Comparison of ENCODE assay signal across 34 cellular contexts in the genomic region with DNA sequence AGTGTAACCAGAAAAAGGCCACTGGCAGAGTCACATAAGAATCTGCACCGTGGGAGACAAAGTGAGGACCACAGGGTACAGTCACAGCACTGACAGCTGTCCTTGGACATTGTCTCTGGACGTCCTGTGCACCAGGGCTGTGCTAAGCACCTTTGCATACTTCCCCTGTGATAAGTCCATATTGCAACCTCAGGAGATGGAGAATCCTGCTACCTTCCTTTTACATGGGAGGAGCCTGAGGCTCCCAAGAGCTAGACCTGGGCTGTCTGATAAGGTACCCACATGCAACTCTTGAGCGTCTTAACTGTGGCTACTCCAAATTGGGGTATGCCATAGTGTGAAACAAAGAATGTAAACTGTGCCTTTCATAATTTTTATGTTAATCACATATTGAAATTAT. TPM values are rescaled to one million over a fixed set of nuclear protein-coding genes. Genes with fewer than 3 reads are reported as not detected.
"Had no signal": no experiment of that assay in that cellular context is flagged by ENCODE, and none has a peak within 500 bp of the region (broad histone marks: within the 10 kb centered on the region; RNA-seq: fewer than 3 reads in every experiment).

No MANE protein-coding gene starts in this region.

- H3K27ac ChIP-seq: adrenal gland, ascending aorta, VCaP had no signal

- ATAC-seq: activated CD8-positive, alpha-beta T cell treated with anti-CD3 and anti-CD28 coated beads for 36 hours; activated naive CD4-positive, alpha-beta T cell treated with anti-CD3 and anti-CD28 coated beads, Interleukin-2, amount 50 U/mL, for 72 hours; activated T-cell treated with anti-CD3 and anti-CD28 coated beads, Interleukin-2, amount 50 U/mL, for 4 hours; activated T-cell treated with anti-CD3 and anti-CD28 coated beads, Interleukin-2, amount 50 U/mL, for 72 hours; activated T-helper 17 cell treated with anti-CD3 and anti-CD28 coated beads, Interleukin-2, amount 50 U/mL, for 72 hours had no signal

- H3K27me3 ChIP-seq: ascending aorta had no signal

- H3K36me3 ChIP-seq: adrenal gland, ascending aorta had no signal

- H3K4me1 ChIP-seq: adrenal gland had no signal

- FAIRE-seq: TTC549 had no signal

- H3K4me3 ChIP-seq: adrenal gland, ascending aorta had no signal

- DNase-seq: activated B cell treated with CpG ODN at 0.5 μM for 24 hours; activated CD4-positive, alpha-beta memory T cell treated with anti-CD3 and anti-CD28 coated beads for 36 hours; activated CD4-positive, alpha-beta T cell treated with anti-CD3 and anti-CD28 coated beads for 4 hours; activated CD4-positive, alpha-beta T cell treated with anti-CD3 and anti-CD28 coated beads, Interleukin-2, amount 10 ng/mL, durations not matched to agents 24 days and 14 days; activated CD4-positive, alpha-beta T cell treated with anti-CD3 and anti-CD28 coated beads, Interleukin-2, amount 50 U/mL, for 1 hour; activated CD4-positive, alpha-beta T cell treated with anti-CD3 and anti-CD28 coated beads, Interleukin-2, amount 50 U/mL, for 4 hours; activated CD4-positive, CD25-positive, alpha-beta regulatory T cell treated with anti-CD3 and anti-CD28 coated beads, Interleukin-2, amount 50 U/mL, for 72 hours; activated CD8-positive, alpha-beta memory T cell treated with anti-CD3 and anti-CD28 coated beads, Interleukin-2, amount 50 U/mL, for 4 hours; activated CD8-positive, alpha-beta T cell treated with anti-CD3 and anti-CD28 coated beads for 36 hours; activated effector memory CD4-positive, alpha-beta T cell treated with anti-CD3 and anti-CD28 coated beads, Interleukin-2, amount 50 U/mL, for 16 hours; activated gamma-delta T cell treated with Interleukin-2 at 50 U/mL for 16 hours; activated naive CD4-positive, alpha-beta T cell; activated naive CD4-positive, alpha-beta T cell treated with anti-CD3 and anti-CD28 coated beads for 36 hours; activated naive CD4-positive, alpha-beta T cell treated with anti-CD3 and anti-CD28 coated beads, Interleukin-2, amount 50 U/mL, for 16 hours; activated naive CD8-positive, alpha-beta T cell treated with anti-CD3 and anti-CD28 coated beads for 36 hours; activated T-cell treated with anti-CD3 and anti-CD28 coated beads for 4 hours; activated T-cell treated with anti-CD3 and anti-CD28 coated beads, Interleukin-2, amount 50 U/mL, for 1 hour; activated T-cell treated with anti-CD3 and anti-CD28 coated beads, Interleukin-2, amount 50 U/mL, for 4 hours; activated T-cell treated with anti-CD3 and anti-CD28 coated beads, Interleukin-2, amount 50 U/mL, for 72 hours; adrenal gland; amniotic stem cell; central memory CD4-positive, alpha-beta T cell; SW 1271; T-helper 1 cell; T-helper 2 cell; T-helper 9 cell had no signal

- H3K9me3 ChIP-seq: adrenal gland, ascending aorta had no signal

RNA-seq across cellular contexts. Expression of a gene that starts 2.5 kb away (rescaled TPM):
- total RNA-seq: activated B cell treated with CpG ODN at 0.5 μM for 24 hours; activated CD4-positive, alpha-beta memory T cell treated with anti-CD3 and anti-CD28 coated beads for 36 hours; activated CD4-positive, alpha-beta T cell treated with anti-CD3 and anti-CD28 coated beads, Interleukin-2, amount 10 ng/mL, durations not matched to agents 24 days and 14 days; activated CD8-positive, alpha-beta memory T cell treated with anti-CD3 and anti-CD28 coated beads for 36 hours; activated CD8-positive, alpha-beta T cell treated with anti-CD3 and anti-CD28 coated beads for 36 hours; activated naive CD4-positive, alpha-beta T cell treated with anti-CD3 and anti-CD28 coated beads for 36 hours; activated naive CD4-positive, alpha-beta T cell treated with anti-CD3 and anti-CD28 coated beads, Interleukin-2, amount 50 U/mL, for 72 hours; activated naive CD8-positive, alpha-beta T cell treated with anti-CD3 and anti-CD28 coated beads for 36 hours; activated T-cell treated with anti-CD3 and anti-CD28 coated beads, Interleukin-2, amount 50 U/mL, for 4 hours; activated T-cell treated with anti-CD3 and anti-CD28 coated beads, Interleukin-2, amount 50 U/mL, for 72 hours; activated T-helper 1 cell treated with anti-CD3 and anti-CD28 coated beads, Interleukin-12 subunit alpha, Interleukin-12 subunit beta, Interleukin-2, Interleukin-4 antibody, amounts not matched to agents 30 ng/mL and 10 ng/mL and 1 ng/mL, durations not matched to agents 14 hours and 24 hours and 36 hours; activated T-helper 17 cell treated with anti-CD3 and anti-CD28 coated beads, Interleukin-2, amount 50 U/mL, for 72 hours; adrenal gland; ascending aorta; cardiac septum had no signal
- polyA plus RNA-seq: adrenal gland had no signal

RNA-seq across cellular contexts. Expression of a gene that starts 24.8 kb away (rescaled TPM):
- total RNA-seq: activated B cell treated with CpG ODN at 0.5 μM for 24 hours; activated CD4-positive, alpha-beta memory T cell treated with anti-CD3 and anti-CD28 coated beads for 36 hours; activated CD4-positive, alpha-beta T cell treated with anti-CD3 and anti-CD28 coated beads, Interleukin-2, amount 10 ng/mL, durations not matched to agents 24 days and 14 days; activated CD8-positive, alpha-beta memory T cell treated with anti-CD3 and anti-CD28 coated beads for 36 hours; activated CD8-positive, alpha-beta T cell treated with anti-CD3 and anti-CD28 coated beads for 36 hours; activated naive CD4-positive, alpha-beta T cell treated with anti-CD3 and anti-CD28 coated beads for 36 hours; activated naive CD8-positive, alpha-beta T cell treated with anti-CD3 and anti-CD28 coated beads for 36 hours; activated T-helper 17 cell treated with anti-CD3 and anti-CD28 coated beads, Interleukin-2, amount 50 U/mL, for 72 hours; cardiac septum had no signal

RNA-seq across cellular contexts. Expression of a gene that starts 28.2 kb away (rescaled TPM):
- total RNA-seq: activated B cell treated with CpG ODN at 0.5 μM for 24 hours; activated CD4-positive, alpha-beta memory T cell treated with anti-CD3 and anti-CD28 coated beads for 36 hours; activated CD4-positive, alpha-beta T cell treated with anti-CD3 and anti-CD28 coated beads, Interleukin-2, amount 10 ng/mL, durations not matched to agents 24 days and 14 days; activated CD8-positive, alpha-beta memory T cell treated with anti-CD3 and anti-CD28 coated beads for 36 hours; activated CD8-positive, alpha-beta T cell treated with anti-CD3 and anti-CD28 coated beads for 36 hours; activated naive CD4-positive, alpha-beta T cell treated with anti-CD3 and anti-CD28 coated beads for 36 hours; activated naive CD4-positive, alpha-beta T cell treated with anti-CD3 and anti-CD28 coated beads, Interleukin-2, amount 50 U/mL, for 72 hours; activated naive CD8-positive, alpha-beta T cell treated with anti-CD3 and anti-CD28 coated beads for 36 hours; activated T-cell treated with anti-CD3 and anti-CD28 coated beads, Interleukin-2, amount 50 U/mL, for 4 hours; activated T-cell treated with anti-CD3 and anti-CD28 coated beads, Interleukin-2, amount 50 U/mL, for 72 hours; activated T-helper 1 cell treated with anti-CD3 and anti-CD28 coated beads, Interleukin-12 subunit alpha, Interleukin-12 subunit beta, Interleukin-2, Interleukin-4 antibody, amounts not matched to agents 30 ng/mL and 10 ng/mL and 1 ng/mL, durations not matched to agents 14 hours and 24 hours and 36 hours; activated T-helper 17 cell treated with anti-CD3 and anti-CD28 coated beads, Interleukin-2, amount 50 U/mL, for 72 hours; cardiac septum had no signal
